1 cellular context compared by ENCODE assay signal in genomic region chr3:149579161-149579560, GRCh38.
TF ChIP-seq lines count a peak whose summit lies in the region.

No MANE protein-coding gene starts in this region.

TF ChIP-seq in HEK293, 187 proteins besides CTCF, POLR2A, EP300 and RAD21 (continued from another document):
- TF ChIP-seq ZNF398 (tag by site-specific recombination; IDR thresholded peaks at IDR 0.05) (no peak), ZNF157 (tag by site-specific recombination; IDR thresholded peaks at IDR 0.05) (no peak)
